ENCODE assay signal across 8 cellular contexts in genomic region chr4:121252224-121252806, GRCh38.
DNase-seq lines count a peak whose midpoint lies in the region; ATAC-seq and TF ChIP-seq lines count a peak whose summit lies in the region.

No MANE protein-coding gene starts in this region.

- H3K27ac Mint-ChIP-seq in H9 (no peak overlapping the region), activated B cell treated with CpG ODN at 0.5 μM for 24 hours (no peak overlapping the region)

- no peak overlapping the region for H3K14ac ChIP-seq in H9 (ENCODE audit: insufficient read depth, low read length)

- no peak overlapping the region for H2BK15ac ChIP-seq in H9 (ENCODE audit: low read depth, low read length)

- TF ChIP-seq CTCF in DND-41 (IDR thresholded peaks at IDR 0.05; ENCODE audit: borderline replicate concordance, extremely low read depth, low read length, poor library complexity, severe bottlenecking) (peak; percentile 91), H9 (conservative IDR thresholded peaks at IDR 0.05) (peak; percentile 88), activated B cell treated with CpG ODN at 0.5 μM for 24 hours (IDR thresholded peaks at IDR 0.05) (peak; percentile 24), choroid plexus epithelial cell (conservative IDR thresholded peaks at IDR 0.05; ENCODE audit: low read depth, low read length) (peak; percentile 89), left lung (IDR thresholded peaks at IDR 0.05) (peak; percentile 78 to 80)

- H3K4me3 Mint-ChIP-seq in H9 = no peak overlapping the region
- no peak overlapping the region for H3K4me3 Mint-ChIP-seq in activated B cell treated with CpG ODN at 0.5 μM for 24 hours

- POLR2A ChIA-PET in activated B cell treated with CpG ODN at 0.5 μM for 24 hours (lab: Charles Lee) = no interaction called here

- intact Hi-C loops in activated B cell treated with CpG ODN at 0.5 μM for 24 hours (cut with micrococcal nuclease) (loop anchor here (1.0 to 5.0 kb wide), 4 partner anchors 60 to 1940 kb away; no protein-coding TSS in a partner anchor), left lung (cut with DNase I) (loop anchor here in 1 of 2 donors (10.0 kb wide), 1 partner anchor 58 kb away; no protein-coding TSS in a partner anchor)

- DNase-seq in DND-41 = peak; percentile 64
- DNase-seq in H9 = peak; percentile 65
- DNase-seq in NCI-H2081 treated with DMSO at 0.1 percent for 48 hours (lab: John Stamatoyannopoulos, UW) = peak; percentile 6
- no peak for DNase-seq in activated B cell treated with CpG ODN at 0.5 μM for 24 hours
- peak; percentile 86 for DNase-seq in choroid plexus epithelial cell (ENCODE audit: low read depth)
- DNase-seq in left lung = peak in 1 of 2 donors; percentile 65
- peak; percentile 11 to 35 (median 22) for DNase-seq in stimulated activated CD4-positive, alpha-beta T cell treated with anti-CD3 and anti-CD28 coated beads, TNF-alpha, amount 100 ng/mL, for 1 hour (ENCODE audit: low read depth in 3 of 3, low spot score in 1 of 3)

- CTCF ChIA-PET in activated B cell treated with CpG ODN at 0.5 μM for 24 hours (lab: Charles Lee) = interaction anchor here (0.9 to 5.8 kb wide), 5 partner anchors 8 to 1097 kb away, joined by 3 to 35 read pairs (median 4); no protein-coding TSS in a partner anchor

- H3K9me3 ChIP-seq in DND-41 (ENCODE audit: insufficient read depth, low read length, severe bottlenecking) (no peaks in the 10 kb centered on the region), H9 (ENCODE audit: control insufficient read depth, low read depth, low read length) (no peaks in the 10 kb centered on the region), left lung (no peaks in the 10 kb centered on the region)

- H4K20me1 ChIP-seq in DND-41 (ENCODE audit: insufficient read depth, low read length) (no peaks in the 10 kb centered on the region), H9 (ENCODE audit: control insufficient read depth, insufficient read depth, insufficient read length) (no peaks in the 10 kb centered on the region)

- H3K56ac ChIP-seq in H9 (ENCODE audit: insufficient read length, low read depth, low read length) = no peak overlapping the region

- H3K36me3 Mint-ChIP-seq in H9 (ENCODE audit: insufficient read depth in 1 of 3, low read depth in 3 of 3) = no peaks in the 10 kb centered on the region
- H3K36me3 Mint-ChIP-seq in activated B cell treated with CpG ODN at 0.5 μM for 24 hours (ENCODE audit: low read depth) = no peaks in the 10 kb centered on the region

- H3K27me3 Mint-ChIP-seq in H9 (ENCODE audit: low read depth) (no peaks in the 10 kb centered on the region), activated B cell treated with CpG ODN at 0.5 μM for 24 hours (no peaks in the 10 kb centered on the region)

- ATAC-seq in DND-41 (ENCODE audit: insufficient read depth, low read depth) = peak; percentile 71
- no peak for ATAC-seq in activated B cell treated with CpG ODN at 0.5 μM for 24 hours (ENCODE audit: low read depth)
- ATAC-seq in left lung = peak; percentile 92
- ATAC-seq in GM19324 (IDR thresholded peaks at IDR 0.05; ENCODE audit: low FRiP score, unreplicated experiment) = no peak

- no peak overlapping the region for H3K4me3 ChIP-seq in DND-41 (ENCODE audit: low read depth in 1 of 2, low read length in 2 of 2)
- H3K4me3 ChIP-seq in choroid plexus epithelial cell (ENCODE audit: low read depth, low read length) = no peak overlapping the region
- no peak overlapping the region for H3K4me3 ChIP-seq in left lung

- no peak overlapping the region for H3K27ac ChIP-seq in DND-41 (ENCODE audit: low read length)
- no peak overlapping the region for H3K27ac ChIP-seq in H9 (ENCODE audit: insufficient read length, low read depth, low read length)
- no peak overlapping the region for H3K27ac ChIP-seq in left lung

- H3K36me3 ChIP-seq in DND-41 (ENCODE audit: insufficient read depth, low read length) = no peaks in the 10 kb centered on the region
- no peaks in the 10 kb centered on the region for H3K36me3 ChIP-seq in left lung

- H4K8ac ChIP-seq in H9 (replicated peaks; ENCODE audit: insufficient read length, low read depth, low read length) = no peak overlapping the region

- H2AFZ ChIP-seq in DND-41 (ENCODE audit: low read depth, low read length) (no peak overlapping the region), H9 (ENCODE audit: low read length) (no peak overlapping the region)

- no peak overlapping the region for H3K9ac ChIP-seq in DND-41 (ENCODE audit: low read depth, low read length)
- H3K9ac ChIP-seq in H9 (ENCODE audit: extremely low read depth, insufficient read length, low read length) = no peak overlapping the region

- no peak overlapping the region for H2AK5ac ChIP-seq in H9 (ENCODE audit: insufficient read length, low read length)

- H2BK12ac ChIP-seq in H9 (ENCODE audit: insufficient read length, low read depth, low read length) = no peak overlapping the region

- no peak overlapping the region for H3K18ac ChIP-seq in H9 (ENCODE audit: insufficient read length, low read depth, low read length)

- H3K9me3 Mint-ChIP-seq in H9 (peaks cover 0 to under 1% of the 10 kb centered on the region in 2 experiments; a peak in 1 of 5 replicates), activated B cell treated with CpG ODN at 0.5 μM for 24 hours (no peaks in the 10 kb centered on the region)

- peaks cover 6 to 9% of the 10 kb centered on the region in 2 experiments; a peak in 3 of 4 replicates for H3K4me1 Mint-ChIP-seq in H9
- no peaks in the 10 kb centered on the region for H3K4me1 Mint-ChIP-seq in activated B cell treated with CpG ODN at 0.5 μM for 24 hours

- no peak overlapping the region for H2BK5ac ChIP-seq in H9 (ENCODE audit: insufficient read length, low read length)

- H2BK20ac ChIP-seq in H9 (ENCODE audit: low read depth, low read length, poor library complexity, severe bottlenecking) = no peak overlapping the region

- H3K79me2 ChIP-seq in DND-41 (ENCODE audit: insufficient read depth, low read length) = no peaks in the 10 kb centered on the region
- H3K79me2 ChIP-seq in H9 (ENCODE audit: insufficient read depth, low read length) = no peaks in the 10 kb centered on the region

- no peaks in the 10 kb centered on the region for H3K23me2 ChIP-seq in H9 (ENCODE audit: insufficient read length, low read depth, low read length, poor library complexity, severe bottlenecking)

- no peak overlapping the region for H3K4ac ChIP-seq in H9 (ENCODE audit: low read depth, low read length)

- H4K5ac ChIP-seq in H9 (ENCODE audit: insufficient read length, low read depth, low read length) = no peak overlapping the region

- no peak overlapping the region for H3K4me2 ChIP-seq in DND-41 (ENCODE audit: insufficient read depth, low read length)
- no peak overlapping the region for H3K4me2 ChIP-seq in H9 (ENCODE audit: insufficient read depth, insufficient read length, low read length)

- no peak overlapping the region for H3T11ph ChIP-seq in H9 (ENCODE audit: low read length)

- H3K79me1 ChIP-seq in H9 (ENCODE audit: insufficient read depth, low read depth, low read length, poor library complexity, severe bottlenecking) = no peaks in the 10 kb centered on the region

- H2BK120ac ChIP-seq in H9 (ENCODE audit: low read depth, low read length, poor library complexity, severe bottlenecking) = no peak overlapping the region

- no peak overlapping the region for H3K23ac ChIP-seq in H9 (ENCODE audit: insufficient read length, low read depth, low read length)

- H4K91ac ChIP-seq in H9 (ENCODE audit: insufficient read length, low read depth, low read length) = no peak overlapping the region

- H3K27me3 ChIP-seq in DND-41 (ENCODE audit: insufficient read depth, low read length, poor library complexity) = no peaks in the 10 kb centered on the region
- no peaks in the 10 kb centered on the region for H3K27me3 ChIP-seq in H9 (ENCODE audit: insufficient read depth, low read length)
- no peaks in the 10 kb centered on the region for H3K27me3 ChIP-seq in left lung

- WGBS in H9 (ENCODE audit: extremely low coverage, insufficient read length, low lambda C conversion rate) = no CpG with 5 or more reads among the region's 3 CpGs

- peaks cover 28% of the 10 kb centered on the region for H3K4me1 ChIP-seq in DND-41 (ENCODE audit: insufficient read depth, low read length)
- no peaks in the 10 kb centered on the region for H3K4me1 ChIP-seq in H9 (ENCODE audit: insufficient read depth, low read length)
- peaks cover 0 to 20% of the 10 kb centered on the region in 2 donors for H3K4me1 ChIP-seq in left lung

Comparison
In these comparisons a context has a peak if more than half of its experiments do, and no peak if none do; other contexts are left out.
1. ATAC-seq: peak in DND-41 (single experiment) and left lung (single experiment); none in activated B cell treated with CpG ODN at 0.5 μM for 24 hours (single experiment) and GM19324 (single experiment).
2. CTCF ChIP-seq: peak in every context shown above with its lines; median percentile 91 in DND-41; 89 in choroid plexus epithelial cell; 88 in H9; 79 in left lung; 24 in activated B cell treated with CpG ODN at 0.5 μM for 24 hours.